Comparison of ENCODE assay signal across 31 cellular contexts in the genomic region with DNA sequence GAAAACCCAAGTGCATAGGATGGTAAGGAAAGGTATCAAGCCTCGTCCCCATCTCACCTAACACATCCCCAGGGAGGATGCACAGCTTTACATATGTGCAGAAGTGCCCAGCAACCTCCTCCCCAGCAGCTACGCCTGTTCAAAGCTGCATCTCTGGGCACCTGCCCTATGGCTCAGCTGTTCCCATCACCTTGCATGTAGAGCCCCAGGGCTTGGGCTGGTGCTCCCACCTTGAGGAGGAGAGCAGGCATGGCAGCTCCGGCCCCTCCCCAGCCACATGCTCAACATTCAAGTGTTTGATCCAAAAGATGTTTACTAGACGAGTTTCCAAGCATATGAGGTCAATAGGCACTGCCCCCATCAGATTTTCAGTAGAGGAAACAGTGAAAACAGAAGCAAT.
DNase-seq lines count a peak whose midpoint lies in the region; ATAC-seq and TF ChIP-seq lines count a peak whose summit lies in the region.
"Had no signal": no experiment of that assay in that cellular context is flagged by ENCODE, and none has a peak within 500 bp of the region (broad histone marks: within the 10 kb centered on the region; RNA-seq: fewer than 3 reads in every experiment).

No MANE protein-coding gene starts in this region.

- intact Hi-C loops in cardiac septum (cut with DNase I), result no loop called here
- intact Hi-C loops in heart left ventricle (cut with DNase I), result loop anchor here in 2 of 10 donors (10.0 kb wide), 2 partner anchors 125 to 155 kb away; no protein-coding TSS in a partner anchor
- intact Hi-C loops in spleen (cut with DNase I; ENCODE audit: low total_unique reads), result no loop called here

- peak overlapping the region; percentile 49; the same call in 1 of the 2 replicates for H3K27ac Mint-ChIP-seq in HFFc6
- H3K27ac Mint-ChIP-seq: activated CD4-positive, alpha-beta memory T cell treated with anti-CD3 and anti-CD28 coated beads, Interleukin-2, amount 10 ng/mL, durations not matched to agents 7 days and 5 days; activated naive CD8-positive, alpha-beta T cell; stimulated activated effector memory CD8-positive, alpha-beta T cell treated with anti-CD3 and anti-CD28 coated beads, Interleukin-12 subunit alpha, Interleukin-12 subunit beta, amount 100 ng/mL, for 72 hours; T-helper 17 cell had no signal

- WGBS in heart left ventricle, 4 donors, result 69 to 90% (median 83%) methylated on average over 4 of the region's 4 CpGs
- WGBS in spleen, 5 donors, result 60 to 79% (median 73%) methylated on average over 4 of the region's 4 CpGs

- peaks cover 46% of the 10 kb centered on the region for H3K4me1 Mint-ChIP-seq in HFFc6 (ENCODE audit: low read depth)
- H3K4me1 Mint-ChIP-seq: activated CD4-positive, alpha-beta memory T cell treated with anti-CD3 and anti-CD28 coated beads, Interleukin-2, amount 10 ng/mL, durations not matched to agents 7 days and 5 days; stimulated activated effector memory CD8-positive, alpha-beta T cell treated with anti-CD3 and anti-CD28 coated beads, Interleukin-12 subunit alpha, Interleukin-12 subunit beta, amount 100 ng/mL, for 72 hours; T-helper 17 cell had no signal

- peaks cover 21% of the 10 kb centered on the region for H3K36me3 Mint-ChIP-seq in HFFc6 (ENCODE audit: low read depth)

- H3K9me3 ChIP-seq in heart left ventricle (no peaks in the 10 kb centered on the region), spleen (no peaks in the 10 kb centered on the region)
- H3K9me3 ChIP-seq: suprapubic skin had no signal

- H3K4me3 Mint-ChIP-seq in HFFc6, result no peak overlapping the region
- H3K4me3 Mint-ChIP-seq: activated CD4-positive, alpha-beta memory T cell treated with anti-CD3 and anti-CD28 coated beads, Interleukin-2, amount 10 ng/mL, durations not matched to agents 7 days and 5 days; activated naive CD8-positive, alpha-beta T cell; effector memory CD8-positive, alpha-beta T cell; naive thymus-derived CD4-positive, alpha-beta T cell; stimulated activated effector memory CD8-positive, alpha-beta T cell treated with anti-CD3 and anti-CD28 coated beads, Interleukin-12 subunit alpha, Interleukin-12 subunit beta, amount 100 ng/mL, for 72 hours; T-helper 17 cell had no signal

- H3K27me3 ChIP-seq in heart left ventricle, result no peaks in the 10 kb centered on the region
- no peaks in the 10 kb centered on the region for H3K27me3 ChIP-seq in spleen (replicated peaks in 1 of 7)
- H3K27me3 ChIP-seq: BLaER1, suprapubic skin had no signal

- H3K36me3 ChIP-seq in heart left ventricle (peaks cover 0 to 13% (median 0%) of the 10 kb centered on the region in 9 donors), spleen (no peaks in the 10 kb centered on the region)
- H3K36me3 ChIP-seq: cardiac muscle cell had no signal

- no peak overlapping the region for H3K4me3 ChIP-seq in heart left ventricle
- H3K4me3 ChIP-seq in epithelial cell of proximal tubule (ENCODE audit: low read depth, low read length), result no peak overlapping the region
- no peak overlapping the region for H3K4me3 ChIP-seq in spleen
- H3K4me3 ChIP-seq: BLaER1, cardiac muscle cell, suprapubic skin had no signal

- TF ChIP-seq POLR2A in heart left ventricle (IDR thresholded peaks at IDR 0.05), result no peak
- no peak for TF ChIP-seq POLR2A in spleen (IDR thresholded peaks at IDR 0.05)

- TF ChIP-seq CTCF in heart left ventricle (IDR thresholded peaks at IDR 0.05) (peak in 1 of 12 donors; percentile 8), HFFc6 (IDR thresholded peaks at IDR 0.05) (no peak), epithelial cell of proximal tubule (conservative IDR thresholded peaks at IDR 0.05; ENCODE audit: low read depth, low read length) (peak; percentile 6), spleen (IDR thresholded peaks at IDR 0.05 in 8 of 11, conservative IDR thresholded peaks at IDR 0.05 in 3 of 11) (no peak)

- DNase-seq in cardiac septum (ENCODE audit: low spot score), result peak; percentile 56
- no peak for DNase-seq in heart left ventricle
- no peak for DNase-seq in HFFc6
- no peak for DNase-seq in epithelial cell of proximal tubule (ENCODE audit: low read depth)
- DNase-seq in spleen, result peak; percentile 28
- DNase-seq in substantia nigra (lab: John Stamatoyannopoulos, UW), result no peak
- no peak for DNase-seq in SK-N-DZ (ENCODE audit: low spot score)
- no peak for DNase-seq in COLO829 (ENCODE audit: low spot score)
- DNase-seq: activated CD4-positive, alpha-beta memory T cell treated with anti-CD3 and anti-CD28 coated beads, Interleukin-2, amount 10 ng/mL, durations not matched to agents 7 days and 5 days; activated effector memory CD4-positive, alpha-beta T cell treated with Interleukin-2 at 50 U/mL for 16 hours; activated T-cell treated with anti-CD3 and anti-CD28 coated beads for 4 hours; cortex of kidney; DMS79; effector memory CD8-positive, alpha-beta T cell; GDM1; glutamatergic neuron; IMR-90; islet precursor cell; left ventricle myocardium superior; MV-4-11; naive thymus-derived CD4-positive, alpha-beta T cell; NCI-H146; NCI-H446 treated with DMSO at 0.1 percent for 48 hours; T-helper 17 cell had no signal

- ATAC-seq in heart left ventricle, result no peak
- ATAC-seq: effector memory CD8-positive, alpha-beta T cell; HCT116; left ventricle myocardium superior; naive thymus-derived CD4-positive, alpha-beta T cell; SK-N-SH treated with all-trans-retinoic acid at 6 μM for 48 hours; stimulated activated effector memory CD8-positive, alpha-beta T cell treated with anti-CD3 and anti-CD28 coated beads, Interleukin-12 subunit alpha, Interleukin-12 subunit beta, amount 100 ng/mL, for 72 hours; T-helper 17 cell had no signal

- no peaks in the 10 kb centered on the region for H3K9me3 Mint-ChIP-seq in HFFc6
- H3K9me3 Mint-ChIP-seq: activated CD4-positive, alpha-beta memory T cell treated with anti-CD3 and anti-CD28 coated beads, Interleukin-2, amount 10 ng/mL, durations not matched to agents 7 days and 5 days; effector memory CD8-positive, alpha-beta T cell; naive thymus-derived CD4-positive, alpha-beta T cell; stimulated activated effector memory CD8-positive, alpha-beta T cell treated with anti-CD3 and anti-CD28 coated beads, Interleukin-12 subunit alpha, Interleukin-12 subunit beta, amount 100 ng/mL, for 72 hours had no signal

- no peaks in the 10 kb centered on the region; the same call in 1 of the 2 replicates for H3K27me3 Mint-ChIP-seq in HFFc6 (ENCODE audit: insufficient read depth)
- H3K27me3 Mint-ChIP-seq: activated CD4-positive, alpha-beta memory T cell treated with anti-CD3 and anti-CD28 coated beads, Interleukin-2, amount 10 ng/mL, durations not matched to agents 7 days and 5 days; activated naive CD8-positive, alpha-beta T cell; effector memory CD8-positive, alpha-beta T cell; naive thymus-derived CD4-positive, alpha-beta T cell; T-helper 17 cell had no signal

- H3K4me1 ChIP-seq in heart left ventricle (peaks cover 0 to 10% (median 0%) of the 10 kb centered on the region in 12 donors), spleen (peaks cover 0 to 5% (median 0%) of the 10 kb centered on the region in 6 donors)

- H3K27ac ChIP-seq in heart left ventricle (no peak overlapping the region), spleen (no peak overlapping the region), substantia nigra (ENCODE audit: low read depth, low read length, poor library complexity, severe bottlenecking) (no peak overlapping the region)
- H3K27ac ChIP-seq: BLaER1, cardiac muscle cell, suprapubic skin had no signal

Comparison
In these comparisons a context has a peak if more than half of its experiments do, and no peak if none do; other contexts are left out.
1. DNase-seq: peak in cardiac septum (single experiment) and spleen (single experiment); none in heart left ventricle (0 of 5), HFFc6 (single experiment), epithelial cell of proximal tubule (single experiment), substantia nigra (0 of 49), SK-N-DZ (single experiment) and COLO829 (single experiment).